ENCODE assay signal across 1 cellular context in genomic region chr9:1453636-1454035, GRCh38.
TF ChIP-seq lines count a peak whose summit lies in the region.

No MANE protein-coding gene starts in this region.

TF ChIP-seq in GM12878, 131 proteins besides CTCF, POLR2A, EP300 and RAD21 (continued from another document):
- TF ChIP-seq ZBTB4 (CRISPR knock-in tag; IDR thresholded peaks at IDR 0.05): no peak
TF ChIP-seq in GM12878: peak in this region for 0.
